In genomic region chr1:31238986-31239613, GRCh38 we compare ENCODE assay signal across 9 cellular contexts. TPM values are rescaled to one million over a fixed set of nuclear protein-coding genes. Genes with fewer than 3 reads are reported as not detected.
DNase-seq lines count a peak whose midpoint lies in the region; ATAC-seq and TF ChIP-seq lines count a peak whose summit lies in the region.
"Had no signal": no experiment of that assay in that cellular context is flagged by ENCODE, and none has a peak within 500 bp of the region (broad histone marks: within the 10 kb centered on the region; RNA-seq: fewer than 3 reads in every experiment).

No MANE protein-coding gene starts in this region.

- no peak for TF ChIP-seq POLR2A in heart left ventricle (IDR thresholded peaks at IDR 0.05)

- H3K27me3 Mint-ChIP-seq in activated CD8-positive, alpha-beta T cell treated with anti-CD3 and anti-CD28 coated beads for 36 hours = peaks cover 48% of the 10 kb centered on the region

- no peaks in the 10 kb centered on the region for H3K79me2 ChIP-seq in hepatocyte

- H3K27ac Mint-ChIP-seq in activated CD8-positive, alpha-beta T cell treated with anti-CD3 and anti-CD28 coated beads for 36 hours = no peak overlapping the region

- peak overlapping the region; percentile 41 for H3K4me3 Mint-ChIP-seq in activated CD8-positive, alpha-beta T cell treated with anti-CD3 and anti-CD28 coated beads for 36 hours

- H2AFZ ChIP-seq in hepatocyte = peak overlapping the region; percentile 45

- H3K9me3 ChIP-seq in heart left ventricle (no peaks in the 10 kb centered on the region), hepatocyte (ENCODE audit: low read depth) (no peaks in the 10 kb centered on the region)

- H3K36me3 ChIP-seq in heart left ventricle (no peaks in the 10 kb centered on the region), hepatocyte (replicated peaks; ENCODE audit: insufficient read depth, low read depth) (no peaks in the 10 kb centered on the region)

- peak in 2 of 4 donors; percentile 35 to 38 for ATAC-seq in heart left ventricle
- no peak for ATAC-seq in Right ventricle myocardium inferior
- peak; percentile 27 for ATAC-seq in activated CD8-positive, alpha-beta T cell treated with anti-CD3 and anti-CD28 coated beads for 36 hours

- H4K20me1 ChIP-seq in hepatocyte (ENCODE audit: insufficient read depth, poor library complexity, severe bottlenecking) = no peaks in the 10 kb centered on the region

- H3K9me3 Mint-ChIP-seq in activated CD8-positive, alpha-beta T cell treated with anti-CD3 and anti-CD28 coated beads for 36 hours = no peaks in the 10 kb centered on the region

- H3K4me2 ChIP-seq in hepatocyte = peak overlapping the region; percentile 86

- TF ChIP-seq CTCF in heart left ventricle (IDR thresholded peaks at IDR 0.05) (no peak), hepatocyte (IDR thresholded peaks at IDR 0.05; ENCODE audit: poor library complexity) (no peak)
- no peak for TF ChIP-seq CTCF in activated CD8-positive, alpha-beta T cell treated with anti-CD3 and anti-CD28 coated beads for 36 hours (IDR thresholded peaks at IDR 0.05)

- no peaks in the 10 kb centered on the region for H3K9me2 ChIP-seq in hepatocyte (replicated peaks; ENCODE audit: insufficient read depth)

- 0 to 2% (median 1%) methylated on average over 28 to 56 of the region's 56 CpGs for WGBS in heart left ventricle, 4 donors
- WGBS in hepatocyte (ENCODE audit: low lambda C conversion rate, missing lambda C conversion rate) = under 1% methylated on average over 37 of the region's 56 CpGs

- CTCF ChIA-PET in activated CD8-positive, alpha-beta T cell treated with anti-CD3 and anti-CD28 coated beads for 36 hours (lab: Charles Lee) = no interaction called here

- H3K27ac ChIP-seq in heart left ventricle (no peak overlapping the region), hepatocyte (no peak overlapping the region)

- DNase-seq in heart left ventricle = no peak
- DNase-seq in Right ventricle myocardium inferior (ENCODE audit: missing footprints) = no peak
- DNase-seq in activated CD8-positive, alpha-beta T cell treated with anti-CD3 and anti-CD28 coated beads for 36 hours = peak; percentile 12
- peak; percentile 62 for DNase-seq in hepatocyte (ENCODE audit: low spot score)
- DNase-seq in stimulated activated CD8-positive, alpha-beta memory T cell treated with anti-CD3 and anti-CD28 coated beads, Interleukin-4, amount 100 ng/mL, for 48 hours = peak; percentile 25
- DNase-seq in stimulated activated naive CD4-positive, alpha-beta T cell (lab: John Stamatoyannopoulos, UW) = no peak
- no peak for DNase-seq in inferior parietal cortex (ENCODE audit: extremely low spot score)
- no peak for DNase-seq in NCI-H2107 (lab: John Stamatoyannopoulos, UW)

- POLR2A ChIA-PET in activated CD8-positive, alpha-beta T cell treated with anti-CD3 and anti-CD28 coated beads for 36 hours (lab: Charles Lee) = interaction anchor here (0.7 kb wide), 1 partner anchor 11 kb away, joined by 3 read pairs; no protein-coding TSS in a partner anchor

- peaks cover 10% of the 10 kb centered on the region for H3K4me1 Mint-ChIP-seq in activated CD8-positive, alpha-beta T cell treated with anti-CD3 and anti-CD28 coated beads for 36 hours (ENCODE audit: low read depth)

- H3K4me3 ChIP-seq in heart left ventricle (peak overlapping the region in 9 of 12 donors; percentile 20 to 47 (median 35)), hepatocyte (no peak overlapping the region)

- no peaks in the 10 kb centered on the region for H3K36me3 Mint-ChIP-seq in activated CD8-positive, alpha-beta T cell treated with anti-CD3 and anti-CD28 coated beads for 36 hours (ENCODE audit: low read depth)

- H3K27me3 ChIP-seq in heart left ventricle (peaks cover 10 to 63% (median 28%) of the 10 kb centered on the region in 9 donors), hepatocyte (peaks cover 62% of the 10 kb centered on the region)

- H3K4me1 ChIP-seq in heart left ventricle = peaks cover 0 to 13% (median 4%) of the 10 kb centered on the region in 12 donors
- peaks cover 9% of the 10 kb centered on the region for H3K4me1 ChIP-seq in hepatocyte (ENCODE audit: insufficient read depth)

- intact Hi-C loops in heart left ventricle (cut with DNase I) (no loop called here), Right ventricle myocardium inferior (cut with DNase I) (no loop called here)
- intact Hi-C loops in activated CD8-positive, alpha-beta T cell treated with anti-CD3 and anti-CD28 coated beads for 36 hours (cut with micrococcal nuclease) = no loop called here

RNA-seq across cellular contexts. Expression of gene NKAIN1, which starts 0.6 kb away (rescaled TPM):
- total RNA-seq in heart left ventricle (under 1 TPM in 3 of 9 donors, not detected in 6; 0.14 to 0.31 (median 0.21) TPM), Right ventricle myocardium inferior (0.14 TPM), hepatocyte (1.2 and 2.2 TPM in 2 replicates)
- polyA plus RNA-seq in heart left ventricle (not detected), hepatocyte (0.88 and 1.8 TPM in 2 replicates)
- not detected for total RNA-seq in activated CD8-positive, alpha-beta T cell treated with anti-CD3 and anti-CD28 coated beads for 36 hours
- total RNA-seq: subcutaneous adipose tissue had no signal

RNA-seq across cellular contexts. Expression of gene SNRNP40, which starts 57.5 kb away (rescaled TPM):
- total RNA-seq in heart left ventricle = 10 to 100 TPM; 15.8 to 26.0 (median 17.6) TPM
- 10 to 100 TPM in 1 of 2 donors, 1 to 10 TPM in 1; 8.6 to 18.3 TPM for polyA plus RNA-seq in heart left ventricle
- 19.0 TPM for total RNA-seq in Right ventricle myocardium inferior
- 100 to 1,000 TPM in 1 of 2 experiments, 10 to 100 TPM in 1; 98.6 to 102 TPM for total RNA-seq in activated CD8-positive, alpha-beta T cell treated with anti-CD3 and anti-CD28 coated beads for 36 hours
- 53.7 and 59.1 TPM in 2 replicates for total RNA-seq in hepatocyte
- polyA plus RNA-seq in hepatocyte = 46.9 and 48.4 TPM in 2 replicates

RNA-seq across cellular contexts. Expression of gene ZCCHC17, which starts 57.7 kb away (rescaled TPM):
- total RNA-seq in heart left ventricle = 10 to 100 TPM; 10.1 to 15.5 (median 11.7) TPM
- polyA plus RNA-seq in heart left ventricle = 10 to 100 TPM; 15.4 to 29.5 TPM
- 10.4 TPM for total RNA-seq in Right ventricle myocardium inferior
- 10 to 100 TPM; 27.2 to 28.7 TPM for total RNA-seq in activated CD8-positive, alpha-beta T cell treated with anti-CD3 and anti-CD28 coated beads for 36 hours
- total RNA-seq in hepatocyte = 25.9 and 26.2 TPM in 2 replicates
- 38.2 and 44.3 TPM in 2 replicates for polyA plus RNA-seq in hepatocyte

Comparison
In these comparisons a context has a peak if more than half of its experiments do, and no peak if none do; other contexts are left out.
1. DNase-seq: peak in activated CD8-positive, alpha-beta T cell treated with anti-CD3 and anti-CD28 coated beads for 36 hours (single experiment), hepatocyte (single experiment) and stimulated activated CD8-positive, alpha-beta memory T cell treated with anti-CD3 and anti-CD28 coated beads, Interleukin-4, amount 100 ng/mL, for 48 hours (single experiment); none in heart left ventricle (0 of 5), Right ventricle myocardium inferior (single experiment), stimulated activated naive CD4-positive, alpha-beta T cell (0 of 6), inferior parietal cortex (single experiment) and NCI-H2107 (single experiment).